ENCODE assay signal across 24 cellular contexts in the genomic region with DNA sequence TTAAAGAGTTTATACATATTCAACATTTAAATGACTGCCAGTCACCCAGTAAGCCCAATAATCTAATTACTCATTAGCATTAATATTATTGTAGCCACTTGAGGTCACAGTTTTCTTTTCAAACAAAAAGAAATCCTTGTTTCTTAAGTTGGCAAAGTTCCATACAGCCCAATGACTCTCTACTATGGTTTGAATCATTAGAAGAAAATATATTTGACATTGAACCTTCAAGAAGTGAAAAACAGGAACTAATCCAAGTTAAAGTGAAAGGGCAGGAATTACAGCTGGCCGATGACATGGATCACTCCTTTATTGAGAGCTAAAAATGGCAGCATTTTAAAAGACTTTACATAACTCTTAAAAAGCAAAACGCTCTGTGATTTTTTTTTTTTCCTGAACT.
DNase-seq lines count a peak whose midpoint lies in the region; ATAC-seq, FAIRE-seq and TF ChIP-seq lines count a peak whose summit lies in the region.
"Had no signal": no experiment of that assay in that cellular context is flagged by ENCODE, and none has a peak within 500 bp of the region (broad histone marks: within the 10 kb centered on the region; RNA-seq: fewer than 3 reads in every experiment).

No MANE protein-coding gene starts in this region.

- FAIRE-seq in pancreas (lab: Jason Lieb, UNC), result no peak
- FAIRE-seq: colon, G401.6, GM18507 had no signal

- H3K4me3 ChIP-seq in fibroblast of lung (replicated peaks in 1 of 4; ENCODE audit: control extremely low read depth in 1 of 4, insufficient read depth in 1 of 4, low read depth in 3 of 4, low read length in 4 of 4), result no peak overlapping the region
- no peak overlapping the region for H3K4me3 ChIP-seq in pancreas
- no peak overlapping the region for H3K4me3 ChIP-seq in esophagus squamous epithelium
- H3K4me3 ChIP-seq: left ventricle myocardium inferior, ovary, right lobe of liver, transverse colon had no signal

- no peak overlapping the region for H3K4me2 ChIP-seq in fibroblast of lung (ENCODE audit: extremely low read depth, insufficient read depth, low read length)

- ATAC-seq in GM21825 (IDR thresholded peaks at IDR 0.05; ENCODE audit: unreplicated experiment), result no peak
- ATAC-seq in pancreas, result no peak
- ATAC-seq: activated T-cell treated with anti-CD3 and anti-CD28 coated beads, Interleukin-2, amount 50 U/mL, for 4 hours; effector memory CD8-positive, alpha-beta T cell; natural killer cell; right lobe of liver; SK-N-SH treated with all-trans-retinoic acid at 6 μM for 48 hours had no signal

- intact Hi-C loops in pancreas (cut with DNase I) (no loop called here), esophagus squamous epithelium (cut with DNase I) (no loop called here)

- no peaks in the 10 kb centered on the region for H3K27me3 ChIP-seq in fibroblast of lung (ENCODE audit: control insufficient read depth, insufficient read depth, low read length)
- no peaks in the 10 kb centered on the region for H3K27me3 ChIP-seq in pancreas
- no peaks in the 10 kb centered on the region for H3K27me3 ChIP-seq in esophagus squamous epithelium
- H3K27me3 ChIP-seq: ovary, right lobe of liver, transverse colon had no signal

- no peaks in the 10 kb centered on the region for H3K36me3 ChIP-seq in fibroblast of lung (ENCODE audit: control insufficient read depth, insufficient read depth, low read length)
- no peaks in the 10 kb centered on the region for H3K36me3 ChIP-seq in pancreas
- no peaks in the 10 kb centered on the region for H3K36me3 ChIP-seq in esophagus squamous epithelium
- H3K36me3 ChIP-seq: left ventricle myocardium inferior, ovary, right lobe of liver, transverse colon, WERI-Rb-1 had no signal

- no peaks in the 10 kb centered on the region for H4K20me1 ChIP-seq in fibroblast of lung (ENCODE audit: control insufficient read depth, extremely low read depth, insufficient read depth, low read length)

- no peak overlapping the region for H2AFZ ChIP-seq in fibroblast of lung (ENCODE audit: low read length)

- no peak for TF ChIP-seq POLR2A in esophagus squamous epithelium (IDR thresholded peaks at IDR 0.05)

- H3K4me1 ChIP-seq in fibroblast of lung (ENCODE audit: control insufficient read depth, extremely low read depth, insufficient read depth, low read length), result no peaks in the 10 kb centered on the region
- H3K4me1 ChIP-seq in pancreas, result no peaks in the 10 kb centered on the region
- peaks cover 0 to 18% (median 0%) of the 10 kb centered on the region in 3 donors for H3K4me1 ChIP-seq in esophagus squamous epithelium
- H3K4me1 ChIP-seq: left ventricle myocardium inferior, right lobe of liver, transverse colon had no signal

- no peaks in the 10 kb centered on the region for H3K9me3 ChIP-seq in fibroblast of lung (ENCODE audit: control insufficient read depth, insufficient read depth, low read depth, low read length)
- H3K9me3 ChIP-seq in pancreas, result no peaks in the 10 kb centered on the region
- H3K9me3 ChIP-seq in esophagus squamous epithelium, result no peaks in the 10 kb centered on the region
- H3K9me3 ChIP-seq: ovary, right lobe of liver, transverse colon had no signal

- in situ Hi-C loops in Caki2 (cut with HindIII; ENCODE audit: low pct_unique_long_range_greater_than_20kb, low sequenced_read_pairs), result no loop called here

- WGBS in pancreas, 2 donors, result 42 to 46% methylated on average over 2 of the region's 2 CpGs
- WGBS in esophagus squamous epithelium, 2 donors, result 4 to 13% methylated on average over 2 of the region's 2 CpGs

- no peaks in the 10 kb centered on the region for H3K79me2 ChIP-seq in fibroblast of lung (ENCODE audit: control insufficient read depth, insufficient read depth, low read length)

- TF ChIP-seq CTCF in fibroblast of lung (conservative IDR thresholded peaks at IDR 0.05 in 1 of 2, IDR thresholded peaks at IDR 0.05 in 1 of 2; ENCODE audit: low read depth in 1 of 2, low read length in 2 of 2) (no peak), pancreas (IDR thresholded peaks at IDR 0.05) (no peak), esophagus squamous epithelium (IDR thresholded peaks at IDR 0.05) (no peak)

- DNase-seq in Caki2 (ENCODE audit: low read depth) (peak; percentile 8), LHCN-M2 (ENCODE audit: low read depth) (peak; percentile 33), fibroblast of lung (ENCODE audit: low read depth in 2 of 2) (peak; percentile 6 to 71), myocyte (ENCODE audit: low read depth) (peak; percentile 20), cerebellar cortex (ENCODE audit: low spot score) (no peak), pancreas (no peak), esophagus squamous epithelium (lab: John Stamatoyannopoulos, UW) (no peak)
- DNase-seq: activated CD4-positive, alpha-beta T cell treated with anti-CD3 and anti-CD28 coated beads, Interleukin-2, amount 10 ng/mL, durations not matched to agents 24 days and 14 days; activated T-cell treated with anti-CD3 and anti-CD28 coated beads, Interleukin-2, amount 50 U/mL, for 4 hours; effector memory CD8-positive, alpha-beta T cell; left ventricle myocardium inferior; natural killer cell; NCI-H1694 treated with DMSO at 0.1 percent for 48 hours; NCI-H526; ovary; right lobe of liver; stimulated activated CD4-positive, alpha-beta T cell treated with anti-CD3 and anti-CD28 coated beads, Interleukin-15, amount 100 ng/mL, for 24 hours; transverse colon; WERI-Rb-1 had no signal

- H3K27ac ChIP-seq in fibroblast of lung (ENCODE audit: insufficient read depth, low read length) (no peak overlapping the region), pancreas (no peak overlapping the region), esophagus squamous epithelium (no peak overlapping the region)
- H3K27ac ChIP-seq: left ventricle myocardium inferior, ovary, right lobe of liver, transverse colon, WERI-Rb-1 had no signal

- no peak overlapping the region for H3K9ac ChIP-seq in fibroblast of lung (ENCODE audit: insufficient read depth, low read length)

Comparison
In these comparisons a context has a peak if more than half of its experiments do, and no peak if none do; other contexts are left out.
1. DNase-seq: peak in Caki2 (single experiment), LHCN-M2 (single experiment), fibroblast of lung (2 of 2) and myocyte (single experiment); none in cerebellar cortex (single experiment), pancreas (0 of 6) and esophagus squamous epithelium (single experiment).